In the genomic region with DNA sequence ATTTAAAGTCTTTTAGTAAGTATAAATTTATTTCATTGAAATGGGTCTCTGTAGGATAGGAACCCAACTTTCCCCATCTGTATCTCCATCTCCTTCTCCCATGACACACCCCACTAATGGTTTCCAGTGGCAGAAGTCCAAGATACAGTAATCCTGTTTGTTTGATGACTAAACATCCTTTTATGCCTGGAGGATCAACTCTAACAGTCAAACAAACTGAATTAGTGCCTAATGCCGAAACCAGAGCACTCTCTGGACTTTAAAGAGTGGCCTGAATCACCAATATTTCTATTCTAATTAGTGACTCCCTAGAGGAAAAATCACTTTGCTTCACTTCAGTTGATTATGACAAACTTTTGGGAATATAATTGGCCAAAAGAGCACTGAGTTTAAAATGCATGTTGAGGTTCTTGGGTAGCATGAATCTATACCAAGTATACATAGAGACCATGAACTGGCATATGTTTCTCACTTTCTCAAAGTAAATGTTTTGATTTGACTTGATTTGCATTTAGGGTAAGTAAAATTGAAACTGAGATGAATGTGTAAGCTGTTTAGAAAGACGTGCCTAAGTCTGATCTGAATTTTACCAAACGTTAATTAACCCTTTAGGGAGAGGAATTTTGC, we compare ENCODE assay signal across 10 cellular contexts.
DNase-seq lines count a peak whose midpoint lies in the region; ATAC-seq, FAIRE-seq and TF ChIP-seq lines count a peak whose summit lies in the region.
"Had no signal": no experiment of that assay in that cellular context is flagged by ENCODE, and none has a peak within 500 bp of the region (broad histone marks: within the 10 kb centered on the region; RNA-seq: fewer than 3 reads in every experiment).

No MANE protein-coding gene starts in this region.

- no peak overlapping the region for H3K4me3 ChIP-seq in AG10803 (ENCODE audit: low read length)
- H3K4me3 ChIP-seq: thoracic aorta had no signal

- H3K27ac ChIP-seq in foreskin keratinocyte = peak overlapping the region; percentile 70
- H3K27ac ChIP-seq: thoracic aorta had no signal

- H3K27me3 ChIP-seq in foreskin keratinocyte = no peaks in the 10 kb centered on the region

- no peak for FAIRE-seq in HTR-8/SVneo (lab: Jason Lieb, UNC)
- FAIRE-seq: TTC549 had no signal

- DNase-seq in AG10803 (ENCODE audit: low read depth) = peak; percentile 61
- DNase-seq in HTR-8/SVneo (ENCODE audit: insufficient read length, low spot score) = peak; percentile 10
- peak; percentile 10 to 20 for DNase-seq in SHP77 (lab: John Stamatoyannopoulos, UW)
- DNase-seq in foreskin keratinocyte = peak; percentile 80 to 91
- no peak for DNase-seq in stimulated activated naive CD4-positive, alpha-beta T cell treated with Interleukin-2 at 50 U/mL for 16 hours (lab: John Stamatoyannopoulos, UW)

- no peak for TF ChIP-seq CTCF in AG10803 (conservative IDR thresholded peaks at IDR 0.05; ENCODE audit: low read length)
- no peak for TF ChIP-seq CTCF in foreskin keratinocyte (conservative IDR thresholded peaks at IDR 0.05)

- peaks cover 4% of the 10 kb centered on the region for H3K4me1 ChIP-seq in foreskin keratinocyte

- peak; percentile 98 for ATAC-seq in foreskin keratinocyte
- no peak for ATAC-seq in HG03135 (IDR thresholded peaks at IDR 0.05; ENCODE audit: unreplicated experiment)
- ATAC-seq in HG02981 (IDR thresholded peaks at IDR 0.05; ENCODE audit: unreplicated experiment) = no peak
- ATAC-seq in HG02870 (IDR thresholded peaks at IDR 0.05; ENCODE audit: unreplicated experiment) = no peak
